Comparison of ENCODE assay signal across 1 cellular context in genomic region chr7:13992621-13992982, GRCh38.
TF ChIP-seq lines count a peak whose summit lies in the region.

No MANE protein-coding gene starts in this region.

TF ChIP-seq in HCT116, 20 proteins besides CTCF, POLR2A, EP300 and RAD21 (continued from another document):
- TF ChIP-seq EZH2phosphoT487 (IDR thresholded peaks at IDR 0.05; ENCODE audit: borderline replicate concordance) (no peak), YY1 (IDR thresholded peaks at IDR 0.05; ENCODE audit: extremely low read depth, insufficient replicate concordance, low read depth, low read length) (no peak), TCF7L2 (IDR thresholded peaks at IDR 0.05; ENCODE audit: borderline replicate concordance, extremely low read depth, insufficient read depth, insufficient read length) (no peak), ZFX (IDR thresholded peaks at IDR 0.05) (no peak)
